In the genomic region with DNA sequence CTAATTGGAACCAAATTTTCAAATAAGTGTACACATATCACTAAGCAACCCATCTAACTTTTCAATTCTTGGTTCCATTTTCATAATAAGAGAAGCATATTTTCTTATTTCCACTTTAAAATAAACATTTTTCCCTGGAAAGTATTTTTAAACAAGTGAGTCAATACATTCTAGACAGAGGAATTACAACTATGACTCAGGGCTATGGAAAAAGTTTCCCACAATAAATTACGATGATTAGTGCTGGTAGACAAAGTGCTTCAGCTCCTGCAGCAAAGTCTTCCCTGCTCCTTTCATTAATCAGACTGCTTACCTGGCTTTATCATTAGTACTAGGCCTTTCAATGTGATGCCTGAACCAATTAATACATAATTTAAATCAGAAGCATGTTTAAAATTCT, we compare ENCODE assay signal across 19 cellular contexts.
DNase-seq lines count a peak whose midpoint lies in the region; ATAC-seq, FAIRE-seq and TF ChIP-seq lines count a peak whose summit lies in the region.
"Had no signal": no experiment of that assay in that cellular context is flagged by ENCODE, and none has a peak within 500 bp of the region (broad histone marks: within the 10 kb centered on the region; RNA-seq: fewer than 3 reads in every experiment).

No MANE protein-coding gene starts in this region.

- ATAC-seq in GM18858 (IDR thresholded peaks at IDR 0.05; ENCODE audit: unreplicated experiment), result no peak
- ATAC-seq in GM21423 (IDR thresholded peaks at IDR 0.05; ENCODE audit: unreplicated experiment), result no peak
- ATAC-seq: activated T-cell treated with anti-CD3 and anti-CD28 coated beads, Interleukin-2, amount 50 U/mL, for 72 hours; HCT116; heart left ventricle; left lobe of liver; naive thymus-derived CD4-positive, alpha-beta T cell had no signal

- in situ Hi-C loops in astrocyte of the spinal cord (cut with HindIII; ENCODE audit: low sequenced_read_pairs), result no loop called here

- no peaks in the 10 kb centered on the region for H3K36me3 Mint-ChIP-seq in HFFc6 (ENCODE audit: low read depth)
- H3K36me3 Mint-ChIP-seq: naive thymus-derived CD4-positive, alpha-beta T cell had no signal

- no peak for TF ChIP-seq CTCF in HFFc6 (IDR thresholded peaks at IDR 0.05)
- no peak for TF ChIP-seq CTCF in astrocyte of the spinal cord (IDR thresholded peaks at IDR 0.05; ENCODE audit: low read depth, low read length)

- H3K27ac Mint-ChIP-seq in HFFc6, result peak overlapping the region; percentile 7; the same call in 1 of the 2 replicates
- H3K27ac Mint-ChIP-seq: activated T-cell treated with anti-CD3 and anti-CD28 coated beads, Interleukin-2, amount 50 U/mL, for 72 hours; naive thymus-derived CD4-positive, alpha-beta T cell had no signal

- DNase-seq in HFFc6 (peak; percentile 58), astrocyte of the spinal cord (ENCODE audit: low read depth, low spot score) (peak; percentile 69), amygdala (lab: John Stamatoyannopoulos, UW) (no peak)
- no peak for DNase-seq in activated naive CD4-positive, alpha-beta T cell treated with anti-CD3 and anti-CD28 coated beads, Interleukin-2, amount 50 U/mL, for 16 hours
- DNase-seq: activated T-cell treated with anti-CD3 and anti-CD28 coated beads, Interleukin-2, amount 50 U/mL, for 72 hours; heart left ventricle; naive thymus-derived CD4-positive, alpha-beta T cell; NCI-H2081; NCI-H774; retina; stimulated activated CD4-positive, alpha-beta T cell treated with anti-CD3 and anti-CD28 coated beads, Interleukin-4, amount 100 ng/mL, for 1 hour; T1000 had no signal

- H3K4me3 ChIP-seq in astrocyte of the spinal cord (ENCODE audit: low read depth, low read length), result no peak overlapping the region
- H3K4me3 ChIP-seq: ascending aorta, heart left ventricle, vagina had no signal

- H3K4me3 Mint-ChIP-seq in HFFc6, result no peak overlapping the region
- H3K4me3 Mint-ChIP-seq: activated T-cell treated with anti-CD3 and anti-CD28 coated beads, Interleukin-2, amount 50 U/mL, for 72 hours; naive thymus-derived CD4-positive, alpha-beta T cell had no signal

- peaks cover 22% of the 10 kb centered on the region for H3K4me1 Mint-ChIP-seq in HFFc6 (ENCODE audit: low read depth)

- FAIRE-seq in islet of Langerhans (lab: Jason Lieb, UNC), result peak; percentile 53

- H3K27me3 Mint-ChIP-seq in HFFc6 (ENCODE audit: insufficient read depth), result peaks cover 3% of the 10 kb centered on the region

- H3K9me3 Mint-ChIP-seq in HFFc6, result no peaks in the 10 kb centered on the region
- H3K9me3 Mint-ChIP-seq: activated T-cell treated with anti-CD3 and anti-CD28 coated beads, Interleukin-2, amount 50 U/mL, for 72 hours; naive thymus-derived CD4-positive, alpha-beta T cell had no signal

Comparison
In these comparisons a context has a peak if more than half of its experiments do, and no peak if none do; other contexts are left out.
1. DNase-seq: peak in HFFc6 (single experiment) and astrocyte of the spinal cord (single experiment); none in activated naive CD4-positive, alpha-beta T cell treated with anti-CD3 and anti-CD28 coated beads, Interleukin-2, amount 50 U/mL, for 16 hours (single experiment) and amygdala (0 of 56).